Comparison of ENCODE assay signal across 23 cellular contexts in genomic region chr10:45383682-45384320, GRCh38. TPM values are rescaled to one million over a fixed set of nuclear protein-coding genes. Genes with fewer than 3 reads are reported as not detected.
"Had no signal": no experiment of that assay in that cellular context is flagged by ENCODE, and none has a peak within 500 bp of the region (broad histone marks: within the 10 kb centered on the region; RNA-seq: fewer than 3 reads in every experiment).

No MANE protein-coding gene starts in this region.

- H3K4me1 Mint-ChIP-seq: activated CD4-positive, alpha-beta T cell treated with anti-CD3 and anti-CD28 coated beads for 36 hours; neural progenitor cell; stimulated activated naive CD8-positive, alpha-beta T cell treated with anti-CD3 and anti-CD28 coated beads, Interleukin-15, amount 100 ng/mL, for 72 hours had no signal

- H3K36me3 Mint-ChIP-seq: activated CD4-positive, alpha-beta memory T cell treated with anti-CD3 and anti-CD28 coated beads for 36 hours; activated naive CD8-positive, alpha-beta T cell; neural progenitor cell had no signal

- H3K27me3 ChIP-seq: body of pancreas, hepatocyte, neural progenitor cell, pancreas, testis, upper lobe of left lung had no signal

- DNase-seq: activated CD4-positive, alpha-beta memory T cell treated with anti-CD3 and anti-CD28 coated beads for 36 hours; activated CD4-positive, alpha-beta T cell treated with anti-CD3 and anti-CD28 coated beads for 36 hours; activated gamma-delta T cell; activated T-cell treated with anti-CD3 and anti-CD28 coated beads, Interleukin-2, amount 50 U/mL, for 72 hours; amygdala; body of pancreas; caudate nucleus; islet precursor cell; naive B cell; pancreas; sigmoid colon; stimulated activated CD4-positive, alpha-beta T cell treated with anti-CD3 and anti-CD28 coated beads, Interleukin-1b, Interleukin-23, amount 100 ng/mL, for 48 hours; stimulated activated naive CD8-positive, alpha-beta T cell treated with anti-CD3 and anti-CD28 coated beads, Interleukin-15, amount 100 ng/mL, for 72 hours; T1000; testis; upper lobe of left lung; WERI-Rb-1 had no signal

- H3K27me3 Mint-ChIP-seq: activated CD4-positive, alpha-beta memory T cell treated with anti-CD3 and anti-CD28 coated beads for 36 hours; activated naive CD8-positive, alpha-beta T cell; naive B cell; stimulated activated naive CD8-positive, alpha-beta T cell treated with anti-CD3 and anti-CD28 coated beads, Interleukin-15, amount 100 ng/mL, for 72 hours had no signal

- H3K4me3 ChIP-seq: body of pancreas, esophagus muscularis mucosa, hepatocyte, lung, neural progenitor cell, pancreas, sigmoid colon, testis, upper lobe of left lung had no signal

- H3K27ac Mint-ChIP-seq: activated CD4-positive, alpha-beta memory T cell treated with anti-CD3 and anti-CD28 coated beads for 36 hours; activated CD4-positive, alpha-beta T cell treated with anti-CD3 and anti-CD28 coated beads for 36 hours; activated naive CD8-positive, alpha-beta T cell; activated T-cell treated with anti-CD3 and anti-CD28 coated beads, Interleukin-2, amount 50 U/mL, for 72 hours; neural progenitor cell; stimulated activated naive CD8-positive, alpha-beta T cell treated with anti-CD3 and anti-CD28 coated beads, Interleukin-15, amount 100 ng/mL, for 72 hours had no signal

- H3K4me3 Mint-ChIP-seq: activated CD4-positive, alpha-beta memory T cell treated with anti-CD3 and anti-CD28 coated beads for 36 hours; activated CD4-positive, alpha-beta T cell treated with anti-CD3 and anti-CD28 coated beads for 36 hours; activated naive CD8-positive, alpha-beta T cell; activated T-cell treated with anti-CD3 and anti-CD28 coated beads, Interleukin-2, amount 50 U/mL, for 72 hours; naive B cell; neural progenitor cell; stimulated activated naive CD8-positive, alpha-beta T cell treated with anti-CD3 and anti-CD28 coated beads, Interleukin-15, amount 100 ng/mL, for 72 hours had no signal

- H3K27ac ChIP-seq: body of pancreas, esophagus muscularis mucosa, hepatocyte, neural progenitor cell, pancreas, sigmoid colon, testis, WERI-Rb-1 had no signal

- ATAC-seq: activated CD4-positive, alpha-beta T cell treated with anti-CD3 and anti-CD28 coated beads for 36 hours; activated T-cell treated with anti-CD3 and anti-CD28 coated beads, Interleukin-2, amount 50 U/mL, for 72 hours; body of pancreas; stimulated activated naive CD8-positive, alpha-beta T cell treated with anti-CD3 and anti-CD28 coated beads, Interleukin-15, amount 100 ng/mL, for 72 hours had no signal

- H3K9me3 Mint-ChIP-seq: activated CD4-positive, alpha-beta memory T cell treated with anti-CD3 and anti-CD28 coated beads for 36 hours had no signal

RNA-seq across cellular contexts. Expression of gene ALOX5, which starts 9.8 kb away (rescaled TPM):
- total RNA-seq: glomerular endothelial cell had no signal
